ENCODE assay signal across 1 cellular context in genomic region chr10:13395540-13395939, GRCh38.
TF ChIP-seq lines count a peak whose summit lies in the region.

No MANE protein-coding gene starts in this region.

TF ChIP-seq in WTC11, 78 proteins besides CTCF, POLR2A, EP300 and RAD21 (continued from another document):
- TF ChIP-seq ZSCAN18 (CRISPR knock-in tag; IDR thresholded peaks at IDR 0.05) (no peak), MLX (CRISPR knock-in tag; IDR thresholded peaks at IDR 0.05) (no peak), ZNF416 (CRISPR knock-in tag; IDR thresholded peaks at IDR 0.05) (no peak), FOXP4 (CRISPR knock-in tag; IDR thresholded peaks at IDR 0.05) (peak; percentile 56; the same call in 1 of the 2 replicates), MYBL2 (CRISPR knock-in tag; IDR thresholded peaks at IDR 0.05) (peak; percentile 33; the same call in 1 of the 2 replicates), MAX (CRISPR knock-in tag; IDR thresholded peaks at IDR 0.05) (no peak), SMAD3 (CRISPR knock-in tag; IDR thresholded peaks at IDR 0.05; ENCODE audit: borderline replicate concordance) (no peak), CDX4 (CRISPR knock-in tag; IDR thresholded peaks at IDR 0.05; ENCODE audit: borderline replicate concordance) (no peak), FOXK1 (CRISPR knock-in tag; IDR thresholded peaks at IDR 0.05) (0 out of 2 replicates have a peak, but pooled peaks have one; percentile 38), CREM (CRISPR knock-in tag; IDR thresholded peaks at IDR 0.05) (no peak), PRRX2 (CRISPR knock-in tag; IDR thresholded peaks at IDR 0.05) (no peak), ZNF425 (CRISPR knock-in tag; conservative IDR thresholded peaks at IDR 0.05) (no peak), ZNF671 (CRISPR knock-in tag; IDR thresholded peaks at IDR 0.05) (no peak), ZMAT4 (CRISPR knock-in tag; IDR thresholded peaks at IDR 0.05) (0 out of 2 replicates have a peak, but pooled peaks have one; percentile 45), GRHL2 (CRISPR knock-in tag; IDR thresholded peaks at IDR 0.05; ENCODE audit: insufficient replicate concordance, severe bottlenecking) (no peak), TCF7 (CRISPR knock-in tag; IDR thresholded peaks at IDR 0.05; ENCODE audit: low read depth) (no peak), ZNF121 (CRISPR knock-in tag; IDR thresholded peaks at IDR 0.05) (no peak; the same call in 1 of the 2 replicates), IRF1 (CRISPR knock-in tag; IDR thresholded peaks at IDR 0.05) (no peak), NFYB (CRISPR knock-in tag; conservative IDR thresholded peaks at IDR 0.05; ENCODE audit: low read depth) (no peak), NFE2L1 (CRISPR knock-in tag; IDR thresholded peaks at IDR 0.05) (no peak), USF2 (CRISPR knock-in tag; IDR thresholded peaks at IDR 0.05) (no peak), FOXJ3 (CRISPR knock-in tag; IDR thresholded peaks at IDR 0.05; ENCODE audit: borderline replicate concordance) (no peak), ZNF281 (CRISPR knock-in tag; IDR thresholded peaks at IDR 0.05) (no peak)
TF ChIP-seq in WTC11: peak in this region for 5.
